In the genomic region with DNA sequence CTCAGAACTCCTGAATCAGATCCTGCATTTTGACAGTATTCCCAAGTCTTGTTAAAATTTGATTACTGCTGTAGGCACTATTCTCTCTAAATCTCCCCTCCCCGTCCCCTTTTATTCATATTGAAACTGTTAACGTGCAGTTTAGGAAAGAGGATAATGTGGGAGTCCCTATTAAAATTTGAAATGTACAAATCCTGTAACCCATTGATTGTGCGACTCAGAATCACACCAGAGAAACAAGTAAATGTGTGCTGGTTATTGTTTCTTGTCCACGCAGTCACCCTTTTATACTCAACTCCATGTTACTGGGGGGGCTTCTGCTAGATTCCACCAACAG, we compare ENCODE assay signal across 8 cellular contexts. TPM values are rescaled to one million over a fixed set of nuclear protein-coding genes. Genes with fewer than 3 reads are reported as not detected.
DNase-seq lines count a peak whose midpoint lies in the region; ATAC-seq and TF ChIP-seq lines count a peak whose summit lies in the region.

No MANE protein-coding gene starts in this region.

- TF ChIP-seq CTCF in GM13977 (IDR thresholded peaks at IDR 0.05; ENCODE audit: extremely low read depth, insufficient read depth, missing control alignments), result no peak
- no peak for TF ChIP-seq CTCF in fibroblast of the aortic adventitia (IDR thresholded peaks at IDR 0.05; ENCODE audit: insufficient read depth, low read length)

- H3K4me3 ChIP-seq in fibroblast of the aortic adventitia (ENCODE audit: low read depth, low read length), result peak overlapping the region; percentile 53
- peak overlapping the region; percentile 79 for H3K4me3 ChIP-seq in skeletal muscle cell (ENCODE audit: low read depth, low read length)

- H3K9me3 ChIP-seq in T-helper 17 cell (ENCODE audit: control insufficient read depth, low read length, poor library complexity, severe bottlenecking), result no peaks in the 10 kb centered on the region

- H3K4me3 Mint-ChIP-seq in T-helper 17 cell, result peak overlapping the region; percentile 99

- H3K4me1 Mint-ChIP-seq in T-helper 17 cell, result peaks cover 23% of the 10 kb centered on the region

- DNase-seq in GM13977 (ENCODE audit: low spot score), result peak; percentile 17
- DNase-seq in T-helper 17 cell, result no peak
- DNase-seq in fibroblast of the aortic adventitia (ENCODE audit: low read depth), result no peak
- no peak for DNase-seq in skeletal muscle cell (ENCODE audit: low read depth)
- DNase-seq in NCI-H345 treated with DMSO at 0.1 percent for 48 hours (lab: John Stamatoyannopoulos, UW; ENCODE audit: unreplicated experiment), result no peak
- DNase-seq in left lobe of liver (ENCODE audit: low spot score), result no peak
- DNase-seq in NCI-H526 treated with DMSO at 0.1 percent for 48 hours (lab: John Stamatoyannopoulos, UW), result no peak
- no peak for DNase-seq in NK-92 (lab: John Stamatoyannopoulos, UW; ENCODE audit: unreplicated experiment)

- ATAC-seq in T-helper 17 cell (no peak), left lobe of liver (no peak)

- in situ Hi-C loops in GM13977 (cut with MboI; ENCODE audit: low pct_unique_long_range_greater_than_20kb, low sequenced_read_pairs, unreplicated experiment), result no loop called here

- H3K27ac Mint-ChIP-seq in T-helper 17 cell, result peak overlapping the region; percentile 98

- no peaks in the 10 kb centered on the region for H3K27me3 Mint-ChIP-seq in T-helper 17 cell

- H3K36me3 Mint-ChIP-seq in T-helper 17 cell (ENCODE audit: low read depth), result peaks cover 9% of the 10 kb centered on the region

RNA-seq across cellular contexts. Expression of a gene that starts 0.6 kb away (rescaled TPM):
- total RNA-seq in T-helper 17 cell, result 10 to 100 TPM; 24.2 to 30.0 TPM
- 25.9 and 35.2 TPM in 2 replicates for total RNA-seq in fibroblast of the aortic adventitia (ENCODE audit: low replicate concordance)
- total RNA-seq in left lobe of liver, result 9.9 TPM

RNA-seq across cellular contexts. Expression of a gene that starts 25.9 kb away (rescaled TPM):
- total RNA-seq in T-helper 17 cell (1 to 10 TPM; 4.1 to 4.7 TPM), fibroblast of the aortic adventitia (ENCODE audit: low replicate concordance) (33.9 and 49.3 TPM in 2 replicates), left lobe of liver (20.4 TPM)

RNA-seq across cellular contexts. Expression of a gene that starts 31.2 kb away (rescaled TPM):
- total RNA-seq in T-helper 17 cell, result 10 to 100 TPM; 65.5 to 75.3 TPM
- 47.9 and 50.9 TPM in 2 replicates for total RNA-seq in fibroblast of the aortic adventitia (ENCODE audit: low replicate concordance)
- 13.1 TPM for total RNA-seq in left lobe of liver
